In the genomic region with DNA sequence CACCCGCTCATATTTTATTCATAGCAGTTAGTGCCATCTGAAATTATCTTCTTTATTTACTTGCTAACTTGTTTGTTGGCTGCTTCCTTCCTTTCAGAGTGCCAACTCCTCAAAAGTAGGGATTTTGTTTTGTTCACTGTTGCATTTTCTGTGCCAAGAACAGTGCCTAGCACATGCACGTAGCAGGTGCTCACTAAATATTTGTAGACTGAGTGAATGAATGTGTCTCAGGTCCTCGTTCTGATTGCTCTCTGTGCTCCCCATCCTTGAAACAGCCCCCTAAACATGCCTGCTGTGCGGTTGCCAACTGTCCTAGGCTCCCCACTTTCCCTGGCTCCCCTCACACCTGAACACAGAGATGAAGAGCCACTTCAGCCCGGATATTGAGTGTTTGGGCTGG, we compare ENCODE assay signal across 2 cellular contexts.
TF ChIP-seq lines count a peak whose summit lies in the region.

No MANE protein-coding gene starts in this region.

TF ChIP-seq in SK-N-SH, 30 proteins besides CTCF, POLR2A, EP300 and RAD21 (continued from another document):
- TF ChIP-seq, protein P1, sequence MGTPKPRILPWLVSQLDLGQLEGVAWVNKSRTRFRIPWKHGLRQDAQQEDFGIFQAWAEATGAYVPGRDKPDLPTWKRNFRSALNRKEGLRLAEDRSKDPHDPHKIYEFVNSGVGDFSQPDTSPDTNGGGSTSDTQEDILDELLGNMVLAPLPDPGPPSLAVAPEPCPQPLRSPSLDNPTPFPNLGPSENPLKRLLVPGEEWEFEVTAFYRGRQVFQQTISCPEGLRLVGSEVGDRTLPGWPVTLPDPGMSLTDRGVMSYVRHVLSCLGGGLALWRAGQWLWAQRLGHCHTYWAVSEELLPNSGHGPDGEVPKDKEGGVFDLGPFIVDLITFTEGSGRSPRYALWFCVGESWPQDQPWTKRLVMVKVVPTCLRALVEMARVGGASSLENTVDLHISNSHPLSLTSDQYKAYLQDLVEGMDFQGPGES (IDR thresholded peaks at IDR 0.05; ENCODE audit: low read depth, low read length): no peak
- TF ChIP-seq YY1 (IDR thresholded peaks at IDR 0.05; ENCODE audit: low read depth): no peak
- no peak for TF ChIP-seq GABPA (IDR thresholded peaks at IDR 0.05; ENCODE audit: low read depth)

TF ChIP-seq in SK-N-SH treated with all-trans-retinoic acid at 6 μM for 48 hours, 23 proteins besides CTCF, POLR2A, EP300 and RAD21 (continued from another document):
- TF ChIP-seq, protein P2, sequence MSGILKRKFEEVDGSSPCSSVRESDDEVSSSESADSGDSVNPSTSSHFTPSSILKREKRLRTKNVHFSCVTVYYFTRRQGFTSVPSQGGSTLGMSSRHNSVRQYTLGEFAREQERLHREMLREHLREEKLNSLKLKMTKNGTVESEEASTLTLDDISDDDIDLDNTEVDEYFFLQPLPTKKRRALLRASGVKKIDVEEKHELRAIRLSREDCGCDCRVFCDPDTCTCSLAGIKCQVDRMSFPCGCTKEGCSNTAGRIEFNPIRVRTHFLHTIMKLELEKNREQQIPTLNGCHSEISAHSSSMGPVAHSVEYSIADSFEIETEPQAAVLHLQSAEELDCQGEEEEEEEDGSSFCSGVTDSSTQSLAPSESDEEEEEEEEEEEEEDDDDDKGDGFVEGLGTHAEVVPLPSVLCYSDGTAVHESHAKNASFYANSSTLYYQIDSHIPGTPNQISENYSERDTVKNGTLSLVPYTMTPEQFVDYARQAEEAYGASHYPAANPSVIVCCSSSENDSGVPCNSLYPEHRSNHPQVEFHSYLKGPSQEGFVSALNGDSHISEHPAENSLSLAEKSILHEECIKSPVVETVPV (CRISPR knock-in tag; IDR thresholded peaks at IDR 0.05): no peak
